Comparison of ENCODE assay signal across 15 cellular contexts in genomic region chr11:44338721-44339529, GRCh38. TPM values are rescaled to one million over a fixed set of nuclear protein-coding genes. Genes with fewer than 3 reads are reported as not detected.
DNase-seq lines count a peak whose midpoint lies in the region; ATAC-seq lines count a peak whose summit lies in the region.
"Had no signal": no experiment of that assay in that cellular context is flagged by ENCODE, and none has a peak within 500 bp of the region (broad histone marks: within the 10 kb centered on the region; RNA-seq: fewer than 3 reads in every experiment).

No MANE protein-coding gene starts in this region.

- H3K36me3 ChIP-seq in H7 (replicated peaks; ENCODE audit: control insufficient read depth, insufficient read depth, low read length): no peaks in the 10 kb centered on the region

- DNase-seq in ELF-1 (ENCODE audit: low read depth, low spot score): peak; percentile 36
- DNase-seq in H7: peak; percentile 56
- peak; percentile 88 for DNase-seq in NCI-H774 (lab: John Stamatoyannopoulos, UW)
- peak; percentile 57 for DNase-seq in islet precursor cell
- no peak for DNase-seq in germinal center (ENCODE audit: low spot score)
- DNase-seq in stimulated activated naive CD8-positive, alpha-beta T cell treated with anti-CD3 and anti-CD28 coated beads, Interleukin-15, Interleukin-2, amounts not matched to agents 100 U/mL and 50 U/mL, for 24 hours: no peak
- DNase-seq in KBM-7: no peak
- DNase-seq: CD4-positive, alpha-beta memory T cell; Karpas-422; MM.1S; NCI-H2107; NCI-H446 treated with DMSO at 0.1 percent for 48 hours; OCI-M1; RPMI8226 had no signal

- in situ Hi-C loops in KBM-7 (cut with MboI; ENCODE audit: low pct_unique_long_range_greater_than_20kb, low sequenced_read_pairs): no loop called here

- ATAC-seq in stimulated activated naive CD8-positive, alpha-beta T cell treated with anti-CD3 and anti-CD28 coated beads, Interleukin-15, Interleukin-2, amounts not matched to agents 100 U/mL and 50 U/mL, for 24 hours: no peak

- no peak overlapping the region for H3K4me3 ChIP-seq in H7 (ENCODE audit: insufficient read depth, low read depth, low read length)

- peaks cover 42% of the 10 kb centered on the region for H3K27me3 ChIP-seq in H7 (ENCODE audit: control insufficient read depth, insufficient read depth, low read length)

RNA-seq across cellular contexts. Expression of gene ALX4, which starts 29.0 kb away (rescaled TPM):
- not detected in 2 replicates for total RNA-seq in H7 (2014; rRNA removed; shearing (Covaris generic))
- total RNA-seq: B cell; CD4-positive, alpha-beta memory T cell had no signal

Comparison
In these comparisons a context has a peak if more than half of its experiments do, and no peak if none do; other contexts are left out.
1. DNase-seq: peak in ELF-1 (single experiment), H7 (single experiment), NCI-H774 (single experiment) and islet precursor cell (single experiment); none in germinal center (single experiment), stimulated activated naive CD8-positive, alpha-beta T cell treated with anti-CD3 and anti-CD28 coated beads, Interleukin-15, Interleukin-2, amounts not matched to agents 100 U/mL and 50 U/mL, for 24 hours (single experiment) and KBM-7 (single experiment).